7 cellular contexts compared by ENCODE assay signal in the genomic region with DNA sequence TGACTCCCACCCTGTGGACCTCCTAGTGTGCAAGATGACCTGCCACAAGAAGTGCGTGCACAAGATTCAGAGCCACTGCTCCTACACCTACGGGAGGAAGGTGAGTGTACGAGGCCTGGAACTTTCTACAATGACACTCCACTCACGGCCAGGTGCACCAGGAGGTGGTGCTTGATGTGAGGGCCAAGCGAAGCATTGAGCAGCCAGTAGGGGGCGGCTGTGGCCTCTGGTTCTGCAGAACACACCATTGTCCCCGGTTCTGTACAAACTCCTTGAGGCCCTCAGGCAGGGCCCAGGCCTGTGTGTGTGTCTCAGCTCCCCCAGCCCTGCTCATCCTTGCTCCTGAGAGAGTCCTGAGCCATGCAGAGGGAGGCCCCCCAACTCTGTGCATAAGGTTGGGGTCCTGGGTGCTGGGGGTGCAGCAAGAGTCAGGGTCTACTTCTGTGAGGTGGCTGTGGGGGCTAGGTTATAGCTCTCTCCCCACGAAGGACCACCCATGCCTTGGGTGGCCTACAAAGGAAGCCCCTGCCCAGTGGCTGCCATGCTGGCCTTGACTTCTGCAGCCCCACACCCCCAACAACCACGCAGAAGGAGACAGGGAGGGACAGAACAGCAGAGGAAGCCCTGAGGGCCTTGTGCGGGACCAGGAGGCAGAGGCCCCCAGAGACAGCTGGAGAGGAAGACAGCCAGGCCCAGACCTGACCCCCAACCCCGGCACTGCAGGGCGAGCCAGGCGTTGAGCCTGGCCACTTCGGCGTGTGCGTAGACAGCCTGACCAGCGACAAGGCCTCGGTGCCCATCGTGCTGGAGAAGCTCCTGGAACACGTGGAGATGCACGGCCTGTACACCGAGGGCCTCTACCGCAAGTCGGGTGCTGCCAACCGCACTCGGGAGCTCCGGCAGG. TPM values are rescaled to one million over a fixed set of nuclear protein-coding genes. Genes with fewer than 3 reads are reported as not detected.
DNase-seq lines count a peak whose midpoint lies in the region; ATAC-seq, FAIRE-seq and TF ChIP-seq lines count a peak whose summit lies in the region.

No MANE protein-coding gene starts in this region.

- H4K5ac ChIP-seq in H1 (ENCODE audit: insufficient read length, low read depth, low read length), result peak overlapping the region; percentile 55

- H2AFZ ChIP-seq in H1 (ENCODE audit: low read length), result no peak overlapping the region

- DNase-seq in GM12864 (ENCODE audit: low read depth), result no peak
- DNase-seq in NCI-H1092 treated with DMSO at 0.1 percent for 48 hours (lab: John Stamatoyannopoulos, UW), result peak; percentile 36
- DNase-seq in activated CD8-positive, alpha-beta T cell treated with anti-CD3 and anti-CD28 coated beads for 36 hours, result peak; percentile 69
- peak; percentile 54 to 80 for DNase-seq in H1 (ENCODE audit: low read depth in 1 of 2, low spot score in 2 of 2)
- peak; percentile 41 to 68 (median 54) for DNase-seq in naive thymus-derived CD4-positive, alpha-beta T cell
- DNase-seq in type B pancreatic cell (ENCODE audit: extremely low spot score, unreplicated experiment), result no peak

- TF ChIP-seq CTCF in GM12864 (IDR thresholded peaks at IDR 0.05; ENCODE audit: low read depth, low read length, missing control alignments) (peak; percentile 81), H1 (IDR thresholded peaks at IDR 0.05; ENCODE audit: control extremely low read depth in 1 of 3, insufficient read depth in 1 of 3, low read depth in 1 of 3, low read length in 3 of 3) (peak; percentile 95 to 96 (median 96)), type B pancreatic cell (conservative IDR thresholded peaks at IDR 0.05) (peak; percentile 74)
- peak; percentile 48 for TF ChIP-seq CTCF in activated CD8-positive, alpha-beta T cell treated with anti-CD3 and anti-CD28 coated beads for 36 hours (IDR thresholded peaks at IDR 0.05)

- no peak for TF ChIP-seq EP300 in H1 (IDR thresholded peaks at IDR 0.05; ENCODE audit: borderline replicate concordance in 1 of 2, low read depth in 2 of 2, low read length in 2 of 2)

- H3K56ac ChIP-seq in H1 (replicated peaks; ENCODE audit: insufficient read length, low read depth, low read length), result no peak overlapping the region

- 88% methylated on average over 26 of the region's 27 CpGs; no CpG with 5 or more reads in 1 of the 2 experiments for WGBS in H1 (ENCODE audit: extremely low coverage in 1 of 2, insufficient coverage in 1 of 2, insufficient read length in 1 of 2, insufficient replicate concordance in 2 of 2, low coverage in 1 of 2, low lambda C conversion rate in 2 of 2, missing lambda C conversion rate in 1 of 2), 2 experiments

- no peak overlapping the region for H3K23ac ChIP-seq in H1 (ENCODE audit: insufficient read length)

- H2AK5ac ChIP-seq in H1 (ENCODE audit: low read depth, low read length), result no peak overlapping the region

- peaks cover 2 to 30% (median 15%) of the 10 kb centered on the region in 4 experiments for H3K36me3 ChIP-seq in H1 (ENCODE audit: control insufficient read depth in 2 of 4, insufficient read depth in 4 of 4, low read length in 3 of 4)
- H3K36me3 ChIP-seq in naive thymus-derived CD4-positive, alpha-beta T cell (ENCODE audit: control insufficient read depth in 2 of 3, insufficient read depth in 3 of 3, low read length in 3 of 3), result peaks cover 7 to 84% (median 31%) of the 10 kb centered on the region in 3 experiments

- H4K91ac ChIP-seq in H1 (replicated peaks; ENCODE audit: insufficient read length, low read length), result no peak overlapping the region

- H3K4me3 ChIP-seq in GM12864 (ENCODE audit: low read depth, low read length) (no peak overlapping the region), H1 (ENCODE audit: extremely low read depth in 1 of 4, insufficient read depth in 2 of 4, low read depth in 3 of 4, low read length in 4 of 4) (no peak overlapping the region)
- H3K4me3 ChIP-seq in naive thymus-derived CD4-positive, alpha-beta T cell (ENCODE audit: low read length), result no peak overlapping the region

- H3K23me2 ChIP-seq in H1 (ENCODE audit: low read depth, low read length), result no peaks in the 10 kb centered on the region

- H3K9me3 ChIP-seq in H1 (ENCODE audit: insufficient read depth in 2 of 2, low read depth in 1 of 2, low read length in 1 of 2), result no peaks in the 10 kb centered on the region
- no peaks in the 10 kb centered on the region for H3K9me3 ChIP-seq in naive thymus-derived CD4-positive, alpha-beta T cell (ENCODE audit: control insufficient read depth in 2 of 3, low read length in 3 of 3)

- POLR2A ChIA-PET in activated CD8-positive, alpha-beta T cell treated with anti-CD3 and anti-CD28 coated beads for 36 hours (lab: Charles Lee), result interaction anchor here (0.6 to 2.3 kb wide), 2 partner anchors 10 to 239 kb away, joined by 3 to 7 read pairs; a partner anchor contains a TSS
- POLR2A ChIA-PET in H1 (lab: Charles Lee; ENCODE audit: partially characterized antibody), result interaction anchor here (1.1 to 2.9 kb wide), 5 partner anchors 10 to 77 kb away, joined by 3 to 9 read pairs (median 6); a partner anchor contains a TSS
- POLR2A ChIA-PET in naive thymus-derived CD4-positive, alpha-beta T cell (lab: Charles Lee), result interaction anchor here (1.0 to 1.1 kb wide), 2 partner anchors 9 to 129 kb away, joined by 4 to 5 read pairs; a partner anchor contains a TSS

- H3K27me3 Mint-ChIP-seq in activated CD8-positive, alpha-beta T cell treated with anti-CD3 and anti-CD28 coated beads for 36 hours, result no peaks in the 10 kb centered on the region
- H3K27me3 Mint-ChIP-seq in naive thymus-derived CD4-positive, alpha-beta T cell, result no peaks in the 10 kb centered on the region
- no peaks in the 10 kb centered on the region for H3K27me3 Mint-ChIP-seq in type B pancreatic cell

- no peak overlapping the region for H3K4me2 ChIP-seq in H1 (ENCODE audit: insufficient read depth in 1 of 2, low read depth in 2 of 2, low read length in 2 of 2)

- peaks cover 0 to 13% (median 7%) of the 10 kb centered on the region in 4 experiments; a peak in 5 of 7 replicates for H3K4me1 ChIP-seq in H1 (replicated peaks in 1 of 4; ENCODE audit: control insufficient read depth in 3 of 4, insufficient read depth in 4 of 4, low read length in 3 of 4)
- no peaks in the 10 kb centered on the region for H3K4me1 ChIP-seq in naive thymus-derived CD4-positive, alpha-beta T cell (ENCODE audit: control insufficient read depth in 2 of 2, insufficient read depth in 2 of 2, low read length in 2 of 2)

- peaks cover 0 to 2% of the 10 kb centered on the region in 2 experiments for H4K20me1 ChIP-seq in H1 (replicated peaks in 1 of 2; ENCODE audit: control insufficient read depth in 1 of 2, insufficient read depth in 2 of 2, low read length in 2 of 2)

- peaks cover 12% of the 10 kb centered on the region for H3K4me1 Mint-ChIP-seq in activated CD8-positive, alpha-beta T cell treated with anti-CD3 and anti-CD28 coated beads for 36 hours (ENCODE audit: low read depth)
- peaks cover 0 to 16% (median 0%) of the 10 kb centered on the region in 7 donors for H3K4me1 Mint-ChIP-seq in naive thymus-derived CD4-positive, alpha-beta T cell
- no peaks in the 10 kb centered on the region for H3K4me1 Mint-ChIP-seq in type B pancreatic cell (ENCODE audit: unreplicated experiment)

- no peak overlapping the region for H2BK12ac ChIP-seq in H1 (ENCODE audit: low read depth, low read length)

- FAIRE-seq in H1 (lab: Jason Lieb, UNC), result peak; percentile 39

- TF ChIP-seq RAD21 in H1 (IDR thresholded peaks at IDR 0.05 in 1 of 2, conservative IDR thresholded peaks at IDR 0.05 in 1 of 2; ENCODE audit: low read depth in 2 of 2, low read length in 2 of 2), result peak; percentile 78 to 85

- intact Hi-C loops in activated CD8-positive, alpha-beta T cell treated with anti-CD3 and anti-CD28 coated beads for 36 hours (cut with micrococcal nuclease), result no loop called here
- intact Hi-C loops in naive thymus-derived CD4-positive, alpha-beta T cell (cut with micrococcal nuclease), result loop anchor here (1.0 kb wide), 5 partner anchors 21 to 138 kb away; no protein-coding TSS in a partner anchor

- no peaks in the 10 kb centered on the region for H3K9me3 Mint-ChIP-seq in activated CD8-positive, alpha-beta T cell treated with anti-CD3 and anti-CD28 coated beads for 36 hours
- no peaks in the 10 kb centered on the region for H3K9me3 Mint-ChIP-seq in naive thymus-derived CD4-positive, alpha-beta T cell
- H3K9me3 Mint-ChIP-seq in type B pancreatic cell, result no peaks in the 10 kb centered on the region

- no peak overlapping the region for H2BK20ac ChIP-seq in H1 (ENCODE audit: low read length)

- no peak overlapping the region for H3K14ac ChIP-seq in H1 (ENCODE audit: insufficient read length)

- peak; percentile 46 for ATAC-seq in activated CD8-positive, alpha-beta T cell treated with anti-CD3 and anti-CD28 coated beads for 36 hours
- ATAC-seq in naive thymus-derived CD4-positive, alpha-beta T cell, result peak; percentile 82
- ATAC-seq in HG02840 (IDR thresholded peaks at IDR 0.05; ENCODE audit: low FRiP score, unreplicated experiment), result no peak

- TF ChIP-seq POLR2A in H1 (IDR thresholded peaks at IDR 0.05; ENCODE audit: control extremely low read depth in 1 of 2, low read depth in 2 of 2, low read length in 2 of 2), result no peak

- H3K18ac ChIP-seq in H1 (ENCODE audit: extremely low read depth, low read length), result no peak overlapping the region

- H3K36me3 Mint-ChIP-seq in activated CD8-positive, alpha-beta T cell treated with anti-CD3 and anti-CD28 coated beads for 36 hours (ENCODE audit: low read depth), result peaks cover 51% of the 10 kb centered on the region
- peaks cover 0 to 47% (median 18%) of the 10 kb centered on the region in 5 donors for H3K36me3 Mint-ChIP-seq in naive thymus-derived CD4-positive, alpha-beta T cell
- peaks cover 23% of the 10 kb centered on the region for H3K36me3 Mint-ChIP-seq in type B pancreatic cell

- no peak overlapping the region for H3K27ac ChIP-seq in H1 (ENCODE audit: low read depth, low read length)
- no peak overlapping the region for H3K27ac ChIP-seq in naive thymus-derived CD4-positive, alpha-beta T cell (ENCODE audit: low read depth, low read length)

- no peak overlapping the region for H2BK15ac ChIP-seq in H1 (ENCODE audit: low read length)

- no peak overlapping the region for H3K27ac Mint-ChIP-seq in activated CD8-positive, alpha-beta T cell treated with anti-CD3 and anti-CD28 coated beads for 36 hours
- H3K27ac Mint-ChIP-seq in naive thymus-derived CD4-positive, alpha-beta T cell, result peak overlapping the region in 1 of 9 donors; percentile 38
- no peak overlapping the region for H3K27ac Mint-ChIP-seq in type B pancreatic cell

- CTCF ChIA-PET in activated CD8-positive, alpha-beta T cell treated with anti-CD3 and anti-CD28 coated beads for 36 hours (lab: Charles Lee), result interaction anchor here (1.0 to 1.9 kb wide), 5 partner anchors 16 to 77 kb away, joined by 3 to 6 read pairs (median 3); no protein-coding TSS in a partner anchor
- CTCF ChIA-PET in H1 (lab: Charles Lee; ENCODE audit: partially characterized antibody), result interaction anchor here (0.6 to 2.8 kb wide), 26 partner anchors 9 to 556 kb away, joined by 3 to 36 read pairs (median 4); a partner anchor contains a TSS
- CTCF ChIA-PET in naive thymus-derived CD4-positive, alpha-beta T cell (lab: Charles Lee), result interaction anchor here (0.5 to 2.6 kb wide), 10 partner anchors 8 to 139 kb away, joined by 3 to 13 read pairs (median 4); a partner anchor contains a TSS

- H3K9ac ChIP-seq in H1 (replicated peaks in 1 of 4; ENCODE audit: extremely low read depth in 1 of 4, low read depth in 3 of 4, low read length in 3 of 4), result no peak overlapping the region

- H4K8ac ChIP-seq in H1 (ENCODE audit: extremely low read depth, insufficient read depth, low read length), result no peak overlapping the region; the same call in 1 of the 2 replicates

- H2BK5ac ChIP-seq in H1 (ENCODE audit: low read depth, low read length), result peak overlapping the region; percentile 56; the same call in 1 of the 2 replicates

- no peak overlapping the region for H2BK120ac ChIP-seq in H1 (replicated peaks; ENCODE audit: low read depth, low read length)

- H3K79me2 ChIP-seq in H1 (ENCODE audit: control insufficient read depth in 1 of 2, insufficient read depth in 2 of 2, low read length in 2 of 2), result no peaks in the 10 kb centered on the region

- no peaks in the 10 kb centered on the region; the same call in 1 of the 2 replicates for H3K79me1 ChIP-seq in H1 (ENCODE audit: low read depth, low read length)

- H3K4ac ChIP-seq in H1 (replicated peaks; ENCODE audit: insufficient read length, low read depth, low read length), result no peak overlapping the region

- H3K27me3 ChIP-seq in H1 (replicated peaks in 1 of 4; ENCODE audit: control insufficient read depth in 3 of 4, extremely low read depth in 1 of 4, insufficient read depth in 3 of 4, low read length in 3 of 4), result no peaks in the 10 kb centered on the region
- no peaks in the 10 kb centered on the region for H3K27me3 ChIP-seq in naive thymus-derived CD4-positive, alpha-beta T cell (ENCODE audit: control insufficient read depth in 2 of 2, insufficient read depth in 2 of 2, low read length in 2 of 2)

- H3K4me3 Mint-ChIP-seq in activated CD8-positive, alpha-beta T cell treated with anti-CD3 and anti-CD28 coated beads for 36 hours, result no peak overlapping the region
- no peak overlapping the region for H3K4me3 Mint-ChIP-seq in naive thymus-derived CD4-positive, alpha-beta T cell
- H3K4me3 Mint-ChIP-seq in type B pancreatic cell, result no peak overlapping the region

RNA-seq across cellular contexts. Expression of a gene that starts 9.7 kb away (rescaled TPM):
- total RNA-seq in activated CD8-positive, alpha-beta T cell treated with anti-CD3 and anti-CD28 coated beads for 36 hours, result 10 to 100 TPM; 26.5 to 27.1 TPM
- total RNA-seq in H1 (2021; fragmentation: NEBNext Ultra II Directional; extraction: Animal tissue kit (Norgen Biotek cat#: 25700)), result 8.7 and 11.8 TPM in 2 replicates
- polyA plus RNA-seq in H1 (2011; rRNA removed), result 13.9 and 16.6 TPM in 2 replicates
- polyA plus RNA-seq in H1 (2011; cell fraction: cytosol; rRNA removed), result 19.7 TPM
- polyA plus RNA-seq in H1 (2011; cell fraction: nucleus; rRNA removed), result 16.0 TPM
- polyA plus RNA-seq in H1 (2012, experiment 1 of 2), result 10.9 to 16.2 TPM (median 13.0 TPM) in 4 replicates
- polyA plus RNA-seq in H1 (2012, experiment 2 of 2), result 11.7 TPM
- polyA plus RNA-seq in H1 (2013, experiment 1 of 2), result 10.2 TPM
- 7.4 TPM for polyA plus RNA-seq in H1 (2013, experiment 2 of 2)
- 8.4 and 9.5 TPM in 2 replicates for polyA minus RNA-seq in H1 (2011; rRNA and poly(A)+ RNA removed)
- polyA minus RNA-seq in H1 (2011; cell fraction: cytosol; rRNA and poly(A)+ RNA removed), result 6.9 TPM
- 9.6 TPM for polyA minus RNA-seq in H1 (2011; cell fraction: nucleus; rRNA and poly(A)+ RNA removed)
- 10 to 100 TPM; 24.7 to 51.1 (median 30.5) TPM for total RNA-seq in naive thymus-derived CD4-positive, alpha-beta T cell
- 10 to 100 TPM; 63.1 to 68.3 TPM for polyA plus RNA-seq in naive thymus-derived CD4-positive, alpha-beta T cell
- 18.7 and 22.3 TPM in 2 replicates for total RNA-seq in type B pancreatic cell (ENCODE audit: low replicate concordance)

RNA-seq across cellular contexts. Expression of a gene that starts 20.5 kb away (rescaled TPM):
- total RNA-seq in activated CD8-positive, alpha-beta T cell treated with anti-CD3 and anti-CD28 coated beads for 36 hours, result 10 to 100 TPM; 20.1 TPM
- total RNA-seq in H1 (2021; fragmentation: NEBNext Ultra II Directional; extraction: Animal tissue kit (Norgen Biotek cat#: 25700)), result 32.1 and 32.6 TPM in 2 replicates
- 13.3 and 20.2 TPM in 2 replicates for polyA plus RNA-seq in H1 (2011; rRNA removed)
- polyA plus RNA-seq in H1 (2011; cell fraction: cytosol; rRNA removed), result 16.3 TPM
- 22.8 TPM for polyA plus RNA-seq in H1 (2011; cell fraction: nucleus; rRNA removed)
- 19.9 to 30.6 TPM (median 26.6 TPM) in 4 replicates for polyA plus RNA-seq in H1 (2012, experiment 1 of 2)
- polyA plus RNA-seq in H1 (2012, experiment 2 of 2), result 97.2 TPM
- polyA plus RNA-seq in H1 (2013, experiment 1 of 2), result 47.9 TPM
- polyA plus RNA-seq in H1 (2013, experiment 2 of 2), result 47.4 TPM
- 3.2 and 5.0 TPM in 2 replicates for polyA minus RNA-seq in H1 (2011; rRNA and poly(A)+ RNA removed)
- polyA minus RNA-seq in H1 (2011; cell fraction: cytosol; rRNA and poly(A)+ RNA removed), result 10.0 TPM
- polyA minus RNA-seq in H1 (2011; cell fraction: nucleus; rRNA and poly(A)+ RNA removed), result 10.5 TPM
- 10 to 100 TPM; 21.8 to 32.8 (median 29.8) TPM for total RNA-seq in naive thymus-derived CD4-positive, alpha-beta T cell
- polyA plus RNA-seq in naive thymus-derived CD4-positive, alpha-beta T cell, result 10 to 100 TPM; 37.7 to 41.1 TPM
- total RNA-seq in type B pancreatic cell (ENCODE audit: low replicate concordance), result 19.2 and 23.8 TPM in 2 replicates

RNA-seq across cellular contexts. Expression of a gene that starts 40.2 kb away (rescaled TPM):
- 1 to 10 TPM; 7.0 TPM for total RNA-seq in activated CD8-positive, alpha-beta T cell treated with anti-CD3 and anti-CD28 coated beads for 36 hours
- total RNA-seq in H1 (2021; fragmentation: NEBNext Ultra II Directional; extraction: Animal tissue kit (Norgen Biotek cat#: 25700)), result 114 and 121 TPM in 2 replicates
- polyA plus RNA-seq in H1 (2011; rRNA removed), result 99.7 and 147 TPM in 2 replicates
- 99.1 TPM for polyA plus RNA-seq in H1 (2011; cell fraction: cytosol; rRNA removed)
- 109 TPM for polyA plus RNA-seq in H1 (2011; cell fraction: nucleus; rRNA removed)
- polyA plus RNA-seq in H1 (2012, experiment 1 of 2), result 37.1 to 70.0 TPM (median 67.4 TPM) in 4 replicates
- 49.4 TPM for polyA plus RNA-seq in H1 (2012, experiment 2 of 2)
- polyA plus RNA-seq in H1 (2013, experiment 1 of 2), result 80.9 TPM
- 80.6 TPM for polyA plus RNA-seq in H1 (2013, experiment 2 of 2)
- polyA minus RNA-seq in H1 (2011; rRNA and poly(A)+ RNA removed), result 13.6 and 23.1 TPM in 2 replicates
- polyA minus RNA-seq in H1 (2011; cell fraction: cytosol; rRNA and poly(A)+ RNA removed), result 72.8 TPM
- 43.6 TPM for polyA minus RNA-seq in H1 (2011; cell fraction: nucleus; rRNA and poly(A)+ RNA removed)
- total RNA-seq in naive thymus-derived CD4-positive, alpha-beta T cell, result 1 to 10 TPM; 2.2 to 7.8 (median 7.0) TPM
- 1 to 10 TPM; 1.4 to 1.8 TPM for polyA plus RNA-seq in naive thymus-derived CD4-positive, alpha-beta T cell
- 70.9 and 94.2 TPM in 2 replicates for total RNA-seq in type B pancreatic cell (ENCODE audit: low replicate concordance)

RNA-seq across cellular contexts. Expression of a gene that starts 59.1 kb away (rescaled TPM):
- under 1 TPM in 1 of 2 experiments, not detected in 1; 0.29 TPM for total RNA-seq in activated CD8-positive, alpha-beta T cell treated with anti-CD3 and anti-CD28 coated beads for 36 hours
- 6.5 and 7.5 TPM in 2 replicates for total RNA-seq in H1 (2021; fragmentation: NEBNext Ultra II Directional; extraction: Animal tissue kit (Norgen Biotek cat#: 25700))
- polyA plus RNA-seq in H1 (2011; rRNA removed), result 5.0 and 5.7 TPM in 2 replicates
- 7.1 TPM for polyA plus RNA-seq in H1 (2011; cell fraction: cytosol; rRNA removed)
- 20.9 TPM for polyA plus RNA-seq in H1 (2011; cell fraction: nucleus; rRNA removed)
- polyA plus RNA-seq in H1 (2012, experiment 1 of 2), result 3.0 to 7.7 TPM (median 6.3 TPM) in 4 replicates
- polyA plus RNA-seq in H1 (2012, experiment 2 of 2), result 4.8 TPM
- 4.7 TPM for polyA plus RNA-seq in H1 (2013, experiment 1 of 2)
- 3.2 TPM for polyA plus RNA-seq in H1 (2013, experiment 2 of 2)
- 3.2 and 4.3 TPM in 2 replicates for polyA minus RNA-seq in H1 (2011; rRNA and poly(A)+ RNA removed)
- polyA minus RNA-seq in H1 (2011; cell fraction: cytosol; rRNA and poly(A)+ RNA removed), result 2.9 TPM
- 6.2 TPM for polyA minus RNA-seq in H1 (2011; cell fraction: nucleus; rRNA and poly(A)+ RNA removed)
- total RNA-seq in naive thymus-derived CD4-positive, alpha-beta T cell, result 1 to 10 TPM in 1 of 5 experiments, under 1 TPM in 4; 0.22 to 1.2 (median 0.36) TPM
- polyA plus RNA-seq in naive thymus-derived CD4-positive, alpha-beta T cell, result under 1 TPM in 1 of 2 donors, not detected in 1; 0.61 TPM
- 0.29 TPM in 1 of 2 replicates, not detected in the other for total RNA-seq in type B pancreatic cell (ENCODE audit: low replicate concordance)

Comparison
In these comparisons a context has a peak if more than half of its experiments do, and no peak if none do; other contexts are left out.
1. DNase-seq: peak in NCI-H1092 treated with DMSO at 0.1 percent for 48 hours (single experiment), activated CD8-positive, alpha-beta T cell treated with anti-CD3 and anti-CD28 coated beads for 36 hours (single experiment), H1 (2 of 2) and naive thymus-derived CD4-positive, alpha-beta T cell (9 of 9); none in GM12864 (single experiment) and type B pancreatic cell (single experiment).
2. Peak in every context shown above with its lines, with median percentiles within 50 percentile points of each other: CTCF ChIP-seq.